In genomic region chr16:31504159-31504558, GRCh38 we compare ENCODE assay signal across 23 cellular contexts. TPM values are rescaled to one million over a fixed set of nuclear protein-coding genes. Genes with fewer than 3 reads are reported as not detected.
A peak's percentile ranks its signal among the peaks of the same experiment; 100 is the strongest.
DNase-seq lines count a peak whose midpoint lies in the region; ATAC-seq and TF ChIP-seq lines count a peak whose summit lies in the region.
"Had no signal": no experiment of that assay in that cellular context is flagged by ENCODE, and none has a peak within 500 bp of the region (broad histone marks: within the 10 kb centered on the region; RNA-seq: fewer than 3 reads in every experiment).

No MANE protein-coding gene starts in this region.

- H3K36me3 Mint-ChIP-seq in activated CD8-positive, alpha-beta T cell treated with anti-CD3 and anti-CD28 coated beads for 36 hours (ENCODE audit: low read depth) = peaks cover 8% of the 10 kb centered on the region
- H3K36me3 Mint-ChIP-seq in activated CD8-positive, alpha-beta T cell treated with anti-CD3 and anti-CD28 coated beads, Interleukin-2, amount 10 ng/mL, durations not matched to agents 7 days and 5 days (ENCODE audit: low read depth) = peaks cover 12% of the 10 kb centered on the region

- POLR2A ChIA-PET in activated CD8-positive, alpha-beta T cell treated with anti-CD3 and anti-CD28 coated beads for 36 hours (lab: Charles Lee) = interaction anchor here (0.6 to 1.9 kb wide), 2 partner anchors 16 to 20 kb away, joined by 5 to 6 read pairs; no protein-coding TSS in a partner anchor
- POLR2A ChIA-PET in activated CD8-positive, alpha-beta T cell treated with anti-CD3 and anti-CD28 coated beads, Interleukin-2, amount 10 ng/mL, durations not matched to agents 7 days and 5 days (lab: Charles Lee) = no interaction called here

- TF ChIP-seq CTCF in activated CD8-positive, alpha-beta T cell treated with anti-CD3 and anti-CD28 coated beads for 36 hours (IDR thresholded peaks at IDR 0.05) = no peak
- no peak for TF ChIP-seq CTCF in right atrium auricular region (IDR thresholded peaks at IDR 0.05)
- no peak for TF ChIP-seq CTCF in lower lobe of right lung (IDR thresholded peaks at IDR 0.05)
- no peak for TF ChIP-seq CTCF in upper lobe of left lung (IDR thresholded peaks at IDR 0.05)

- peak overlapping the region; percentile 13 to 75 for H3K27ac ChIP-seq in right atrium auricular region
- H3K27ac ChIP-seq in lower lobe of right lung = peak overlapping the region; percentile 53
- H3K27ac ChIP-seq in upper lobe of left lung = peak overlapping the region; percentile 61 to 78 (median 68)

- H3K4me1 Mint-ChIP-seq in activated CD8-positive, alpha-beta T cell treated with anti-CD3 and anti-CD28 coated beads for 36 hours (ENCODE audit: low read depth) = peaks cover 34% of the 10 kb centered on the region
- peaks cover 42% of the 10 kb centered on the region for H3K4me1 Mint-ChIP-seq in activated CD8-positive, alpha-beta T cell treated with anti-CD3 and anti-CD28 coated beads, Interleukin-2, amount 10 ng/mL, durations not matched to agents 7 days and 5 days (ENCODE audit: low read depth)

- H3K4me1 ChIP-seq in right atrium auricular region (peaks cover 0 to 47% of the 10 kb centered on the region in 2 donors), lower lobe of right lung (peaks cover 54% of the 10 kb centered on the region), upper lobe of left lung (peaks cover 22 to 61% (median 50%) of the 10 kb centered on the region in 4 donors)

- DNase-seq in activated CD8-positive, alpha-beta T cell treated with anti-CD3 and anti-CD28 coated beads for 36 hours = no peak
- no peak for DNase-seq in activated CD8-positive, alpha-beta T cell treated with anti-CD3 and anti-CD28 coated beads, Interleukin-2, amount 10 ng/mL, durations not matched to agents 7 days and 5 days
- DNase-seq in right atrium auricular region (ENCODE audit: low spot score) = no peak
- no peak for DNase-seq in left cardiac atrium
- DNase-seq in lower lobe of right lung = no peak
- no peak for DNase-seq in upper lobe of left lung
- DNase-seq in AG08395 (ENCODE audit: low spot score) = no peak
- DNase-seq: 8988T, C1 segment of cervical spinal cord, COR-L47, DMS153, NCI-H1105 treated with DMSO at 0.1 percent for 48 hours, NCI-H1694 treated with DMSO at 0.1 percent for 48 hours, NCI-H226, NCI-H526, OCI-M1 had no signal

- intact Hi-C loops in activated CD8-positive, alpha-beta T cell treated with anti-CD3 and anti-CD28 coated beads for 36 hours (cut with micrococcal nuclease) = loop anchor here (10.0 kb wide), 1 partner anchor 211 kb away; a partner anchor contains a TSS
- intact Hi-C loops in left cardiac atrium (cut with DNase I) (loop anchor here in 1 of 2 donors (10.0 kb wide), 2 partner anchors 211 to 371 kb away; partner anchors contain the start of gene ZNF267), lower lobe of right lung (cut with DNase I) (no loop called here)

- no peaks in the 10 kb centered on the region for H3K9me3 Mint-ChIP-seq in activated CD8-positive, alpha-beta T cell treated with anti-CD3 and anti-CD28 coated beads for 36 hours
- no peaks in the 10 kb centered on the region for H3K9me3 Mint-ChIP-seq in activated CD8-positive, alpha-beta T cell treated with anti-CD3 and anti-CD28 coated beads, Interleukin-2, amount 10 ng/mL, durations not matched to agents 7 days and 5 days (ENCODE audit: insufficient read depth)
- H3K9me3 Mint-ChIP-seq: GM23338, IgD-negative memory B cell had no signal

- WGBS in upper lobe of left lung, 2 donors = 39 to 53% methylated on average over 8 of the region's 8 CpGs

- H3K4me3 Mint-ChIP-seq in activated CD8-positive, alpha-beta T cell treated with anti-CD3 and anti-CD28 coated beads for 36 hours = no peak overlapping the region
- H3K4me3 Mint-ChIP-seq in activated CD8-positive, alpha-beta T cell treated with anti-CD3 and anti-CD28 coated beads, Interleukin-2, amount 10 ng/mL, durations not matched to agents 7 days and 5 days = no peak overlapping the region
- H3K4me3 Mint-ChIP-seq: GM23338 had no signal

- H3K4me3 ChIP-seq in right atrium auricular region = no peak overlapping the region
- no peak overlapping the region for H3K4me3 ChIP-seq in lower lobe of right lung
- no peak overlapping the region for H3K4me3 ChIP-seq in upper lobe of left lung
- H3K4me3 ChIP-seq: GM23338 had no signal

- no peaks in the 10 kb centered on the region for H3K27me3 Mint-ChIP-seq in activated CD8-positive, alpha-beta T cell treated with anti-CD3 and anti-CD28 coated beads for 36 hours
- no peaks in the 10 kb centered on the region for H3K27me3 Mint-ChIP-seq in activated CD8-positive, alpha-beta T cell treated with anti-CD3 and anti-CD28 coated beads, Interleukin-2, amount 10 ng/mL, durations not matched to agents 7 days and 5 days (ENCODE audit: low read depth)
- H3K27me3 Mint-ChIP-seq: IgD-negative memory B cell had no signal

- H3K9me3 ChIP-seq in right atrium auricular region (no peaks in the 10 kb centered on the region), lower lobe of right lung (no peaks in the 10 kb centered on the region), upper lobe of left lung (no peaks in the 10 kb centered on the region)

- no peak for TF ChIP-seq POLR2A in upper lobe of left lung (IDR thresholded peaks at IDR 0.05)

- ATAC-seq in activated CD8-positive, alpha-beta T cell treated with anti-CD3 and anti-CD28 coated beads for 36 hours = no peak
- ATAC-seq in activated CD8-positive, alpha-beta T cell treated with anti-CD3 and anti-CD28 coated beads, Interleukin-2, amount 10 ng/mL, durations not matched to agents 7 days and 5 days = no peak
- no peak for ATAC-seq in left cardiac atrium
- no peak for ATAC-seq in lower lobe of right lung
- ATAC-seq in upper lobe of left lung (ENCODE audit: low FRiP score in 2 of 2) = no peak
- ATAC-seq in GM18870 (IDR thresholded peaks at IDR 0.05; ENCODE audit: unreplicated experiment) = no peak
- ATAC-seq: GM23338, HCT116 had no signal

- TF ChIP-seq EP300 in upper lobe of left lung (IDR thresholded peaks at IDR 0.05) = no peak

- peaks cover 13% of the 10 kb centered on the region for H3K36me3 ChIP-seq in right atrium auricular region
- peaks cover 23% of the 10 kb centered on the region for H3K36me3 ChIP-seq in lower lobe of right lung
- peaks cover 0 to 24% (median 6%) of the 10 kb centered on the region in 4 donors for H3K36me3 ChIP-seq in upper lobe of left lung

- CTCF ChIA-PET in activated CD8-positive, alpha-beta T cell treated with anti-CD3 and anti-CD28 coated beads for 36 hours (lab: Charles Lee) = no interaction called here
- CTCF ChIA-PET in activated CD8-positive, alpha-beta T cell treated with anti-CD3 and anti-CD28 coated beads, Interleukin-2, amount 10 ng/mL, durations not matched to agents 7 days and 5 days (lab: Charles Lee) = no interaction called here

- H3K27ac Mint-ChIP-seq in activated CD8-positive, alpha-beta T cell treated with anti-CD3 and anti-CD28 coated beads for 36 hours = peak overlapping the region; percentile 82
- no peak overlapping the region for H3K27ac Mint-ChIP-seq in activated CD8-positive, alpha-beta T cell treated with anti-CD3 and anti-CD28 coated beads, Interleukin-2, amount 10 ng/mL, durations not matched to agents 7 days and 5 days
- H3K27ac Mint-ChIP-seq: GM23338 had no signal

- H3K27me3 ChIP-seq in right atrium auricular region (no peaks in the 10 kb centered on the region), lower lobe of right lung (ENCODE audit: low read depth) (no peaks in the 10 kb centered on the region), upper lobe of left lung (no peaks in the 10 kb centered on the region)

RNA-seq across cellular contexts. Expression of gene RUSF1, which starts 4.0 kb away (rescaled TPM):
- 10 to 100 TPM; 35.8 to 36.7 TPM for total RNA-seq in activated CD8-positive, alpha-beta T cell treated with anti-CD3 and anti-CD28 coated beads for 36 hours
- total RNA-seq in activated CD8-positive, alpha-beta T cell treated with anti-CD3 and anti-CD28 coated beads, Interleukin-2, amount 10 ng/mL, durations not matched to agents 7 days and 5 days = 10 to 100 TPM; 31.7 to 32.8 TPM
- total RNA-seq in right atrium auricular region (10 to 100 TPM; 33.3 TPM), left cardiac atrium (10 to 100 TPM; 25.6 to 36.6 TPM), lower lobe of right lung (54.9 TPM), upper lobe of left lung (100 to 1,000 TPM in 1 of 6 donors, 10 to 100 TPM in 5; 46.8 to 132 (median 80.6) TPM)

RNA-seq across cellular contexts. Expression of gene SLC5A2, which starts 21.2 kb away (rescaled TPM):
- not detected for total RNA-seq in activated CD8-positive, alpha-beta T cell treated with anti-CD3 and anti-CD28 coated beads for 36 hours
- under 1 TPM in 1 of 2 experiments, not detected in 1; 0.13 TPM for total RNA-seq in activated CD8-positive, alpha-beta T cell treated with anti-CD3 and anti-CD28 coated beads, Interleukin-2, amount 10 ng/mL, durations not matched to agents 7 days and 5 days
- not detected for total RNA-seq in right atrium auricular region
- total RNA-seq in left cardiac atrium = not detected
- 2.0 TPM for total RNA-seq in lower lobe of right lung
- total RNA-seq in upper lobe of left lung = 1 to 10 TPM in 4 of 6 donors, under 1 TPM in 2; 0.84 to 3.3 (median 1.2) TPM
- total RNA-seq: HT1080, LHCN-M2, RPMI7951 had no signal

RNA-seq across cellular contexts. Expression of gene AHSP, which starts 23.5 kb away (rescaled TPM):
- total RNA-seq in activated CD8-positive, alpha-beta T cell treated with anti-CD3 and anti-CD28 coated beads for 36 hours = not detected
- not detected for total RNA-seq in activated CD8-positive, alpha-beta T cell treated with anti-CD3 and anti-CD28 coated beads, Interleukin-2, amount 10 ng/mL, durations not matched to agents 7 days and 5 days
- total RNA-seq in right atrium auricular region = 1 to 10 TPM; 1.1 to 2.3 TPM
- not detected for total RNA-seq in left cardiac atrium
- total RNA-seq in lower lobe of right lung = not detected
- not detected for total RNA-seq in upper lobe of left lung
- total RNA-seq: GM23338, HT1080, LHCN-M2, RPMI7951 had no signal

RNA-seq across cellular contexts. Expression of gene TGFB1I1, which starts 32.2 kb away (rescaled TPM):
- total RNA-seq in activated CD8-positive, alpha-beta T cell treated with anti-CD3 and anti-CD28 coated beads for 36 hours = 1 to 10 TPM in 1 of 2 experiments, under 1 TPM in 1; 0.92 to 1.2 TPM
- under 1 TPM; 0.83 to 0.92 TPM for total RNA-seq in activated CD8-positive, alpha-beta T cell treated with anti-CD3 and anti-CD28 coated beads, Interleukin-2, amount 10 ng/mL, durations not matched to agents 7 days and 5 days
- total RNA-seq in right atrium auricular region (10 to 100 TPM; 23.4 to 84.7 TPM), left cardiac atrium (10 to 100 TPM; 33.2 to 57.9 TPM), lower lobe of right lung (32.5 TPM), upper lobe of left lung (10 to 100 TPM; 21.0 to 62.8 (median 27.8) TPM)

RNA-seq across cellular contexts. Expression of gene ARMC5, which starts 44.9 kb away (rescaled TPM):
- 10 to 100 TPM in 1 of 2 experiments, 1 to 10 TPM in 1; 8.2 to 10.0 TPM for total RNA-seq in activated CD8-positive, alpha-beta T cell treated with anti-CD3 and anti-CD28 coated beads for 36 hours
- total RNA-seq in activated CD8-positive, alpha-beta T cell treated with anti-CD3 and anti-CD28 coated beads, Interleukin-2, amount 10 ng/mL, durations not matched to agents 7 days and 5 days = 10 to 100 TPM; 18.9 to 19.1 TPM
- total RNA-seq in right atrium auricular region = 1 to 10 TPM; 7.4 to 9.0 TPM
- 1 to 10 TPM; 7.0 to 8.9 TPM for total RNA-seq in left cardiac atrium
- 9.6 TPM for total RNA-seq in lower lobe of right lung
- total RNA-seq in upper lobe of left lung = 10 to 100 TPM in 5 of 6 donors, 1 to 10 TPM in 1; 6.6 to 18.9 (median 16.2) TPM
